Comparison of ENCODE assay signal across 8 cellular contexts in genomic region chr5:179700401-179700918, GRCh38. TPM values are rescaled to one million over a fixed set of nuclear protein-coding genes. Genes with fewer than 3 reads are reported as not detected.
DNase-seq lines count a peak whose midpoint lies in the region; ATAC-seq, FAIRE-seq and TF ChIP-seq lines count a peak whose summit lies in the region.

No MANE protein-coding gene starts in this region.

- intact Hi-C loops in K562 (cut with micrococcal nuclease): no loop called here

- peak overlapping the region; percentile 97 for H3K4me3 Mint-ChIP-seq in mesothelial cell of epicardium

- H3K27ac Mint-ChIP-seq in mesothelial cell of epicardium: peak overlapping the region; percentile 99

- no peaks in the 10 kb centered on the region for H3K27me3 Mint-ChIP-seq in mesothelial cell of epicardium (ENCODE audit: low read depth)

- H3K36me3 ChIP-seq in BLaER1 treated with 17β-estradiol and CSF1 and Interleukin-3, amounts not matched to agents 10 nM and 100 nM: peaks cover 32 to 50% (median 45%) of the 10 kb centered on the region in 11 experiments
- H3K36me3 ChIP-seq in KOPT-K1 (ENCODE audit: insufficient read depth, low read length) (peaks cover 51% of the 10 kb centered on the region), K562 (ENCODE audit: control insufficient read depth, insufficient read depth, low read length) (peaks cover 44% of the 10 kb centered on the region)

- H3K4me1 ChIP-seq in BLaER1 treated with 17β-estradiol and CSF1 and Interleukin-3, amounts not matched to agents 10 nM and 100 nM: peaks cover 34 to 67% (median 50%) of the 10 kb centered on the region in 10 experiments
- H3K4me1 ChIP-seq in K562 (replicated peaks in 1 of 2; ENCODE audit: control insufficient read depth in 2 of 2, insufficient read depth in 2 of 2, low read length in 2 of 2): peaks cover 16 to 41% of the 10 kb centered on the region in 2 experiments

- H3K9me3 Mint-ChIP-seq in mesothelial cell of epicardium: no peaks in the 10 kb centered on the region

- peak overlapping the region; percentile 98 to 100 (median 100) for H3K9ac ChIP-seq in BLaER1 treated with 17β-estradiol and CSF1 and Interleukin-3, amounts not matched to agents 10 nM and 100 nM
- H3K9ac ChIP-seq in K562 (ENCODE audit: insufficient read depth in 1 of 2, low read depth in 2 of 2, low read length in 2 of 2): peak overlapping the region; percentile 83 to 97

- peak overlapping the region; percentile 85 to 99 (median 94) for H3K4me3 ChIP-seq in BLaER1 treated with 17β-estradiol and CSF1 and Interleukin-3, amounts not matched to agents 10 nM and 100 nM
- peak overlapping the region; percentile 86 for H3K4me3 ChIP-seq in K562

- WGBS in K562 (ENCODE audit: insufficient coverage, low coverage, missing lambda C conversion rate): 5% methylated on average over 6 of the region's 7 CpGs

- POLR2A ChIA-PET in K562 (lab: Yijun Ruan, JAX): interaction anchor here (0.8 to 2.5 kb wide), 7 partner anchors 17 to 92 kb away, joined by 4 to 16 read pairs (median 7); partner anchors contain the start of genes CBY3, HNRNPH1 and MAML1

- no TSS peak for BruUV-seq in K562 (replicated peaks; lab: Mats Ljungman, UMichigan)

- DNase-seq in K562 (ENCODE audit: extremely low read depth in 1 of 4, low spot score in 3 of 4) (peak; percentile 25 to 88 (median 53)), mesothelial cell of epicardium (ENCODE audit: low spot score in 2 of 2, unreplicated experiment in 2 of 2) (no peak), RCC 7860 (ENCODE audit: low spot score) (no peak), SHP77 (lab: John Stamatoyannopoulos, UW) (no peak), NCI-H1417 (lab: John Stamatoyannopoulos, UW) (no peak)
- DNase-seq in activated CD4-positive, CD25-positive, alpha-beta regulatory T cell (lab: John Stamatoyannopoulos, UW): no peak

- TF ChIP-seq EP300 in K562 (IDR thresholded peaks at IDR 0.05; ENCODE audit: low read length): peak; percentile 82; the same call in 1 of the 2 replicates

- CTCF ChIA-PET in K562 (lab: Yijun Ruan, JAX; ENCODE audit: low intra/inter-chr PET ratio): no interaction called here

- H3K9me1 ChIP-seq in K562 (ENCODE audit: control insufficient read depth, insufficient read depth, low read length): no peaks in the 10 kb centered on the region

- peak; percentile 69 for TF ChIP-seq POLR2A in K562 (conservative IDR thresholded peaks at IDR 0.05)

- peak; percentile 42 for ATAC-seq in K562

- peaks cover 14% of the 10 kb centered on the region for H3K36me3 Mint-ChIP-seq in mesothelial cell of epicardium

- in situ Hi-C loops in K562 (cut with MboI): no loop called here

- TF ChIP-seq RAD21 in K562 (CRISPR knock-in tag; conservative IDR thresholded peaks at IDR 0.05 in 1 of 2, IDR thresholded peaks at IDR 0.05 in 1 of 2): no peak

- FAIRE-seq in K562 (lab: Jason Lieb, UNC): peak; percentile 92
- no peak for FAIRE-seq in RCC 7860 (lab: Jason Lieb, UNC)

- H3K27me3 ChIP-seq in BLaER1 treated with 17β-estradiol and CSF1 and Interleukin-3, amounts not matched to agents 10 nM and 100 nM: no peaks in the 10 kb centered on the region
- no peaks in the 10 kb centered on the region for H3K27me3 ChIP-seq in K562 (ENCODE audit: control insufficient read depth in 2 of 2, insufficient read depth in 2 of 2, low read length in 2 of 2)

- H4K20me1 ChIP-seq in BLaER1 treated with 17β-estradiol and CSF1 and Interleukin-3, amounts not matched to agents 10 nM and 100 nM: peaks cover 48 to 66% (median 61%) of the 10 kb centered on the region in 11 experiments
- H4K20me1 ChIP-seq in K562 (replicated peaks; ENCODE audit: control insufficient read depth, insufficient read depth, low read length): peaks cover 16% of the 10 kb centered on the region

- peak overlapping the region; percentile 98 to 100 (median 99); a peak in 20 of 22 replicates for H3K27ac ChIP-seq in BLaER1 treated with 17β-estradiol and CSF1 and Interleukin-3, amounts not matched to agents 10 nM and 100 nM
- H3K27ac ChIP-seq in KOPT-K1 (ENCODE audit: low read depth, low read length, poor library complexity, severe bottlenecking) (peak overlapping the region; percentile 98), K562 (ENCODE audit: extremely low read depth, low read depth, low read length) (peak overlapping the region; percentile 98)

- H2AFZ ChIP-seq in K562 (ENCODE audit: low read depth, low read length): no peak overlapping the region

- TF ChIP-seq CTCF in K562 (IDR thresholded peaks at IDR 0.05 in 2 of 3, conservative IDR thresholded peaks at IDR 0.05 in 1 of 3; ENCODE audit: insufficient read depth in 2 of 3, low read depth in 1 of 3, low read length in 3 of 3) (peak in 1 of 3 experiments; percentile 11; a peak in 1 of 6 replicates), mesothelial cell of epicardium (IDR thresholded peaks at IDR 0.05; ENCODE audit: unreplicated experiment) (no peak)

- H3K9me3 ChIP-seq in BLaER1 treated with 17β-estradiol and CSF1 and Interleukin-3, amounts not matched to agents 10 nM and 100 nM (replicated peaks in 1 of 11): no peaks in the 10 kb centered on the region
- H3K9me3 ChIP-seq in KOPT-K1 (ENCODE audit: insufficient read depth, low read length, poor library complexity, severe bottlenecking) (no peaks in the 10 kb centered on the region), K562 (replicated peaks; ENCODE audit: control insufficient read depth, insufficient read depth, low read depth, low read length) (no peaks in the 10 kb centered on the region)

- peaks cover 36% of the 10 kb centered on the region for H3K4me1 Mint-ChIP-seq in mesothelial cell of epicardium

- H3K79me2 ChIP-seq in K562 (ENCODE audit: control insufficient read depth, insufficient read depth, low read length): peaks cover 82% of the 10 kb centered on the region

- peak overlapping the region; percentile 80 to 98 (median 93) for H3K4me2 ChIP-seq in BLaER1 treated with 17β-estradiol and CSF1 and Interleukin-3, amounts not matched to agents 10 nM and 100 nM
- peak overlapping the region; percentile 91 for H3K4me2 ChIP-seq in K562 (ENCODE audit: insufficient read depth, low read length)

RNA-seq across cellular contexts. Expression of gene CANX, which starts 1.7 kb away (rescaled TPM):
- 595 and 1,063 TPM in 2 replicates for total RNA-seq in K562 (2011; cell fraction: chromatin; rRNA removed; ENCODE audit: low replicate concordance)
- 470 and 588 TPM in 2 replicates for total RNA-seq in K562 (2011; cell fraction: nucleolus; rRNA removed)
- 726 and 1,081 TPM in 2 replicates for total RNA-seq in K562 (2011; cell fraction: nucleoplasm; rRNA removed)
- total RNA-seq in K562 (2014; rRNA removed): 353 and 366 TPM in 2 replicates
- 589 and 672 TPM in 2 replicates for total RNA-seq in K562 (2014; rRNA removed; fragmentation: Illumina TruSeq; extraction: Trizol)
- 630 and 666 TPM in 2 replicates for total RNA-seq in K562 (2015; rRNA removed; fragmentation: Illumina TruSeq; extraction: Trizol)
- 707 and 758 TPM in 2 replicates for total RNA-seq in K562 (2021)
- polyA plus RNA-seq in K562 (2011; rRNA removed): 893 and 901 TPM in 2 replicates
- polyA plus RNA-seq in K562 (2011; cell fraction: cytosol; rRNA removed): 80.1 and 207 TPM in 2 replicates
- 205 and 280 TPM in 2 replicates for polyA plus RNA-seq in K562 (2011; cell fraction: nucleus; rRNA removed)
- 481 and 714 TPM in 2 replicates for polyA plus RNA-seq in K562 (2012)
- polyA plus RNA-seq in K562 (2014; fragmentation: Illumina TruSeq; extraction: Trizol): 483 and 593 TPM in 2 replicates
- 100 to 1,000 TPM; 155 to 221 TPM for polyA plus RNA-seq in K562 (2014; fragmentation: Nextera tagmentation; extraction: Ambion mirVana)
- polyA plus RNA-seq in K562 (2014; rRNA removed): 402 and 423 TPM in 2 replicates
- 1,009 and 1,166 TPM in 2 replicates for polyA minus RNA-seq in K562 (2011; rRNA and poly(A)+ RNA removed)
- polyA minus RNA-seq in K562 (2011; cell fraction: cytosol; rRNA and poly(A)+ RNA removed): 646 and 729 TPM in 2 replicates
- 57.6 and 190 TPM in 2 replicates for polyA minus RNA-seq in K562 (2011; cell fraction: nucleus; rRNA and poly(A)+ RNA removed)
- 487 to 514 TPM (median 500 TPM) in 3 replicates for total RNA-seq in mesothelial cell of epicardium

RNA-seq across cellular contexts. Expression of gene CBY3, which starts 19.6 kb away (rescaled TPM):
- not detected in 2 replicates for total RNA-seq in K562 (2011; cell fraction: chromatin; rRNA removed; ENCODE audit: low replicate concordance)
- not detected in 2 replicates for total RNA-seq in K562 (2011; cell fraction: nucleolus; rRNA removed)
- total RNA-seq in K562 (2011; cell fraction: nucleoplasm; rRNA removed): not detected in 2 replicates
- total RNA-seq in K562 (2014; rRNA removed) (not detected in 2 replicates), K562 (2014; rRNA removed; fragmentation: Illumina TruSeq; extraction: Trizol) (not detected in 2 replicates), K562 (2015; rRNA removed; fragmentation: Illumina TruSeq; extraction: Trizol) (not detected in 2 replicates), K562 (2021) (not detected in 2 replicates), mesothelial cell of epicardium (0.47 TPM in 1 of 3 replicates, not detected in the others)
- polyA plus RNA-seq in K562 (2011; rRNA removed) (not detected in 2 replicates), K562 (2014; fragmentation: Illumina TruSeq; extraction: Trizol) (not detected in 2 replicates), K562 (2014; fragmentation: Nextera tagmentation; extraction: Ambion mirVana) (not detected), K562 (2014; rRNA removed) (not detected in 2 replicates)
- not detected in 2 replicates for polyA plus RNA-seq in K562 (2011; cell fraction: cytosol; rRNA removed)
- polyA plus RNA-seq in K562 (2011; cell fraction: nucleus; rRNA removed): 0.32 TPM in 1 of 2 replicates, not detected in the other
- polyA plus RNA-seq in K562 (2012): 0.10 and 0.22 TPM in 2 replicates
- not detected in 2 replicates for polyA minus RNA-seq in K562 (2011; rRNA and poly(A)+ RNA removed)
- polyA minus RNA-seq in K562 (2011; cell fraction: cytosol; rRNA and poly(A)+ RNA removed): not detected in 2 replicates
- 0.44 TPM in 1 of 2 replicates, not detected in the other for polyA minus RNA-seq in K562 (2011; cell fraction: nucleus; rRNA and poly(A)+ RNA removed)

RNA-seq across cellular contexts. Expression of gene MAML1, which starts 32.2 kb away (rescaled TPM):
- 22.0 and 30.3 TPM in 2 replicates for total RNA-seq in K562 (2011; cell fraction: chromatin; rRNA removed; ENCODE audit: low replicate concordance)
- total RNA-seq in K562 (2011; cell fraction: nucleolus; rRNA removed): 14.2 and 15.8 TPM in 2 replicates
- total RNA-seq in K562 (2011; cell fraction: nucleoplasm; rRNA removed): 18.6 and 22.0 TPM in 2 replicates
- total RNA-seq in K562 (2014; rRNA removed) (7.0 and 9.4 TPM in 2 replicates), K562 (2014; rRNA removed; fragmentation: Illumina TruSeq; extraction: Trizol) (4.8 and 4.9 TPM in 2 replicates), K562 (2015; rRNA removed; fragmentation: Illumina TruSeq; extraction: Trizol) (7.0 and 7.5 TPM in 2 replicates), K562 (2021) (16.1 and 18.4 TPM in 2 replicates), mesothelial cell of epicardium (47.6 to 50.6 TPM (median 49.6 TPM) in 3 replicates)
- polyA plus RNA-seq in K562 (2011; rRNA removed) (4.3 and 8.2 TPM in 2 replicates), K562 (2014; fragmentation: Illumina TruSeq; extraction: Trizol) (12.7 and 13.4 TPM in 2 replicates), K562 (2014; fragmentation: Nextera tagmentation; extraction: Ambion mirVana) (under 1 TPM; 0.32 to 0.45 TPM), K562 (2014; rRNA removed) (10.1 and 10.6 TPM in 2 replicates)
- polyA plus RNA-seq in K562 (2011; cell fraction: cytosol; rRNA removed): 5.1 and 5.6 TPM in 2 replicates
- 11.5 and 16.9 TPM in 2 replicates for polyA plus RNA-seq in K562 (2011; cell fraction: nucleus; rRNA removed)
- polyA plus RNA-seq in K562 (2012): 10.7 and 12.1 TPM in 2 replicates
- 3.5 and 4.2 TPM in 2 replicates for polyA minus RNA-seq in K562 (2011; rRNA and poly(A)+ RNA removed)
- 11.2 and 12.8 TPM in 2 replicates for polyA minus RNA-seq in K562 (2011; cell fraction: cytosol; rRNA and poly(A)+ RNA removed)
- 6.6 and 7.6 TPM in 2 replicates for polyA minus RNA-seq in K562 (2011; cell fraction: nucleus; rRNA and poly(A)+ RNA removed)

Comparison
In these comparisons a context has a peak if more than half of its experiments do, and no peak if none do; other contexts are left out.
1. DNase-seq: peak in K562 (4 of 4); none in mesothelial cell of epicardium (0 of 2), RCC 7860 (single experiment), activated CD4-positive, CD25-positive, alpha-beta regulatory T cell (0 of 4), SHP77 (0 of 2) and NCI-H1417 (0 of 3).
2. Peak in every context shown above with its lines, with median percentiles within 50 percentile points of each other: H3K27ac ChIP-seq.